17 cellular contexts compared by ENCODE assay signal in genomic region chr6:41122918-41123317, GRCh38. TPM values are rescaled to one million over a fixed set of nuclear protein-coding genes. Genes with fewer than 3 reads are reported as not detected.
DNase-seq lines count a peak whose midpoint lies in the region; ATAC-seq and TF ChIP-seq lines count a peak whose summit lies in the region.
"Had no signal": no experiment of that assay in that cellular context is flagged by ENCODE, and none has a peak within 500 bp of the region (broad histone marks: within the 10 kb centered on the region; RNA-seq: fewer than 3 reads in every experiment).

No MANE protein-coding gene starts in this region.

- no peaks in the 10 kb centered on the region for H3K4me1 ChIP-seq in left lung
- H3K4me1 ChIP-seq: A549, BE2C had no signal

- no peak for TF ChIP-seq CTCF in left lung (IDR thresholded peaks at IDR 0.05)

- ATAC-seq in left lung: peak; percentile 89
- ATAC-seq in HG02938 (IDR thresholded peaks at IDR 0.05; ENCODE audit: unreplicated experiment): no peak
- ATAC-seq: A549 had no signal

- intact Hi-C loops in left lung (cut with DNase I): no loop called here

- no peaks in the 10 kb centered on the region for H3K9me3 ChIP-seq in left lung
- H3K9me3 ChIP-seq: A549, BE2C had no signal

- DNase-seq in DMS79 (lab: John Stamatoyannopoulos, UW): peak; percentile 45
- peak; percentile 54 for DNase-seq in NCI-H187 treated with DMSO at 0.1 percent for 48 hours (lab: John Stamatoyannopoulos, UW)
- peak; percentile 70 for DNase-seq in NCI-H345 (lab: John Stamatoyannopoulos, UW)
- no peak for DNase-seq in left lung
- no peak for DNase-seq in NCI-H1694 treated with DMSO at 0.1 percent for 48 hours (lab: John Stamatoyannopoulos, UW)
- DNase-seq in NCI-H1092 (lab: John Stamatoyannopoulos, UW): no peak
- no peak for DNase-seq in stimulated activated CD4-positive, alpha-beta T cell treated with anti-CD3 and anti-CD28 coated beads, Interleukin-12 subunit alpha, Interleukin-12 subunit beta, amount 100 ng/mL, for 4 hours
- DNase-seq: BE2C; CD4-positive, alpha-beta memory T cell; GOT3; H9 had no signal

- H3K4me3 ChIP-seq in left lung: no peak overlapping the region
- H3K4me3 ChIP-seq: A549 had no signal

- no peaks in the 10 kb centered on the region for H3K27me3 ChIP-seq in left lung
- H3K27me3 ChIP-seq: BE2C had no signal

- H3K36me3 ChIP-seq in left lung: peaks cover 0 to 15% of the 10 kb centered on the region in 2 donors
- H3K36me3 ChIP-seq: BE2C had no signal

- H3K27ac ChIP-seq in left lung: peak overlapping the region in 1 of 2 donors; percentile 51
- H3K27ac ChIP-seq: A549, C4-2B had no signal

RNA-seq across cellular contexts. Expression of gene TREML1, which starts 31.2 kb away (rescaled TPM):
- under 1 TPM; 0.87 to 0.92 TPM for total RNA-seq in left lung
- total RNA-seq: CD4-positive, alpha-beta memory T cell; Daoy; H9; HT-29; IMR-90 had no signal

RNA-seq across cellular contexts. Expression of gene TREM2, which starts 40.0 kb away (rescaled TPM):
- 10 to 100 TPM; 16.2 to 29.2 TPM for total RNA-seq in left lung
- total RNA-seq: Daoy, HT-29, IMR-90 had no signal

RNA-seq across cellular contexts. Expression of gene NFYA, which starts 50.1 kb away (rescaled TPM):
- total RNA-seq in left lung: 10 to 100 TPM; 16.4 to 20.3 TPM

RNA-seq across cellular contexts. Expression of gene OARD1, which starts 50.8 kb away (rescaled TPM):
- total RNA-seq in left lung: 10 to 100 TPM; 14.9 to 20.3 TPM

Comparison
In these comparisons a context has a peak if more than half of its experiments do, and no peak if none do; other contexts are left out.
1. DNase-seq: peak in DMS79 (single experiment), NCI-H187 treated with DMSO at 0.1 percent for 48 hours (single experiment) and NCI-H345 (single experiment); none in left lung (0 of 2), NCI-H1694 treated with DMSO at 0.1 percent for 48 hours (single experiment), NCI-H1092 (single experiment) and stimulated activated CD4-positive, alpha-beta T cell treated with anti-CD3 and anti-CD28 coated beads, Interleukin-12 subunit alpha, Interleukin-12 subunit beta, amount 100 ng/mL, for 4 hours (single experiment).